In genomic region chr1:43171876-43172531, GRCh38 we compare ENCODE assay signal across 1 cellular context.
TF ChIP-seq lines count a peak whose summit lies in the region.

CFAP57 (plus strand) TSS chr1:43172330; CDS start chr1:43172754, 424 bp downstream.
EBNA1BP2 (minus strand) TSS chr1:43172290; CDS start chr1:43172118, 172 bp downstream.

TF ChIP-seq in K562, 482 proteins besides CTCF, POLR2A, EP300 and RAD21 (continued from another document and continues in another):
- TF ChIP-seq CREB5 (CRISPR knock-in tag; IDR thresholded peaks at IDR 0.05) (no peak), FOXJ3 (CRISPR knock-in tag; IDR thresholded peaks at IDR 0.05) (no peak), PHF8 (IDR thresholded peaks at IDR 0.05; ENCODE audit: borderline replicate concordance, low read length) (peak; percentile 96; the same call in 1 of the 2 replicates), HCFC1 (IDR thresholded peaks at IDR 0.05; ENCODE audit: low read depth, low read length) (peak; percentile 66), POLR2AphosphoS2 (IDR thresholded peaks at IDR 0.05; ENCODE audit: low read length) (no peak), DPF2 (IDR thresholded peaks at IDR 0.05) (0 out of 2 replicates have a peak, but pooled peaks have one; percentile 25), NR2C2 (CRISPR knock-in tag; IDR thresholded peaks at IDR 0.05) (no peak), NR2C2 (tag; IDR thresholded peaks at IDR 0.05) (peak; percentile 96), HDAC1 (IDR thresholded peaks at IDR 0.05) (peak; percentile 95 to 100), CBX2 (IDR thresholded peaks at IDR 0.05; ENCODE audit: insufficient read depth, low read length, poor library complexity, severe bottlenecking) (no peak), POLR2G (IDR thresholded peaks at IDR 0.05; ENCODE audit: low read depth, low read length) (peak; percentile 92), ZNF174 (CRISPR knock-in tag; IDR thresholded peaks at IDR 0.05) (no peak), MEIS2 (IDR thresholded peaks at IDR 0.05; ENCODE audit: partially characterized antibody) (no peak), CREB3 (tag; conservative IDR thresholded peaks at IDR 0.05; ENCODE audit: low read depth) (no peak), ZNF830 (CRISPR knock-in tag; IDR thresholded peaks at IDR 0.05) (0 out of 2 replicates have a peak, but pooled peaks have one; percentile 28), ZNF584 (CRISPR knock-in tag; IDR thresholded peaks at IDR 0.05; ENCODE audit: low read depth) (no peak), TCF15 (CRISPR knock-in tag; IDR thresholded peaks at IDR 0.05) (no peak; the same call in 1 of the 2 replicates), RBM15 (IDR thresholded peaks at IDR 0.05; ENCODE audit: insufficient read depth, low read length) (no peak), PHB2 (IDR thresholded peaks at IDR 0.05; ENCODE audit: low read depth) (no peak), MLX (CRISPR knock-in tag; conservative IDR thresholded peaks at IDR 0.05) (peak in 1 of 2 experiments; percentile 58; a peak in 1 of 4 replicates), CCAR2 (IDR thresholded peaks at IDR 0.05; ENCODE audit: low read depth, low read length) (no peak), IRF1 (CRISPR knock-in tag; IDR thresholded peaks at IDR 0.05; ENCODE audit: borderline replicate concordance) (no peak), ESRRA (IDR thresholded peaks at IDR 0.05; ENCODE audit: borderline replicate concordance, low read depth) (peak; percentile 42; the same call in 1 of the 2 replicates), NONO (IDR thresholded peaks at IDR 0.05; ENCODE audit: low read depth in 2 of 2, low read length in 1 of 2) (no peak), MAFF (IDR thresholded peaks at IDR 0.05; ENCODE audit: low read length) (no peak), U2AF1 (optimal IDR thresholded peaks at IDR 0.05; ENCODE audit: low read depth, low read length) (no peak), CREB1 (IDR thresholded peaks at IDR 0.05) (no peak), CREB1 (CRISPR knock-in tag; IDR thresholded peaks at IDR 0.05) (0 out of 2 replicates have a peak, but pooled peaks have one; percentile 13), THRAP3 (IDR thresholded peaks at IDR 0.05; ENCODE audit: borderline replicate concordance) (no peak), ZBTB40 (IDR thresholded peaks at IDR 0.05) (peak; percentile 98), ZBTB40 (CRISPR knock-in tag; IDR thresholded peaks at IDR 0.05) (no peak), GABPA (tag; conservative IDR thresholded peaks at IDR 0.05; ENCODE audit: low read depth) (peak; percentile 98), ZNF655 (CRISPR knock-in tag; IDR thresholded peaks at IDR 0.05) (no peak), GATAD2A (IDR thresholded peaks at IDR 0.05) (no peak), ZNF41 (CRISPR knock-in tag; conservative IDR thresholded peaks at IDR 0.05) (no peak), RNF2 (IDR thresholded peaks at IDR 0.05) (no peak), SPI1 (IDR thresholded peaks at IDR 0.05; ENCODE audit: borderline replicate concordance, low read depth, low read length) (peak; percentile 87), ZNF146 (CRISPR knock-in tag; IDR thresholded peaks at IDR 0.05; ENCODE audit: unreplicated experiment) (no peak), RFX1 (IDR thresholded peaks at IDR 0.05) (peak; percentile 100), C11orf30 (IDR thresholded peaks at IDR 0.05; ENCODE audit: low read depth) (peak; percentile 81), ZBTB1 (CRISPR knock-in tag; IDR thresholded peaks at IDR 0.05; ENCODE audit: borderline replicate concordance, low read depth) (0 out of 2 replicates have a peak, but pooled peaks have one; percentile 12), ESRRB (CRISPR knock-in tag; IDR thresholded peaks at IDR 0.05; ENCODE audit: borderline replicate concordance) (no peak), CBFA2T3 (IDR thresholded peaks at IDR 0.05) (no peak), JUNB (CRISPR knock-in tag; conservative IDR thresholded peaks at IDR 0.05) (peak; percentile 0; the same call in 1 of the 2 replicates), TEAD1 (CRISPR knock-in tag; IDR thresholded peaks at IDR 0.05) (no peak), SRF (CRISPR knock-in tag; IDR thresholded peaks at IDR 0.05) (0 out of 4 replicates have a peak, but pooled peaks of 1 of the 2 experiments have one; percentile 26), PBX2 (CRISPR knock-in tag; IDR thresholded peaks at IDR 0.05; ENCODE audit: low read depth) (no peak), PBX2 (tag; conservative IDR thresholded peaks at IDR 0.05; ENCODE audit: low read depth) (no peak), CREBBP (IDR thresholded peaks at IDR 0.05; ENCODE audit: low read depth, low read length) (no peak), BRF1 (IDR thresholded peaks at IDR 0.05; ENCODE audit: borderline replicate concordance, extremely low read depth, insufficient read length) (no peak), TGIF2 (CRISPR knock-in tag; IDR thresholded peaks at IDR 0.05) (no peak), EZH2 (IDR thresholded peaks at IDR 0.05; ENCODE audit: borderline replicate concordance, low read depth, low read length) (no peak), MEF2A (IDR thresholded peaks at IDR 0.05; ENCODE audit: control insufficient read depth, low read depth, low read length) (no peak), ILK (tag; IDR thresholded peaks at IDR 0.05; ENCODE audit: borderline replicate concordance, low read depth) (no peak)
